In the genomic region with DNA sequence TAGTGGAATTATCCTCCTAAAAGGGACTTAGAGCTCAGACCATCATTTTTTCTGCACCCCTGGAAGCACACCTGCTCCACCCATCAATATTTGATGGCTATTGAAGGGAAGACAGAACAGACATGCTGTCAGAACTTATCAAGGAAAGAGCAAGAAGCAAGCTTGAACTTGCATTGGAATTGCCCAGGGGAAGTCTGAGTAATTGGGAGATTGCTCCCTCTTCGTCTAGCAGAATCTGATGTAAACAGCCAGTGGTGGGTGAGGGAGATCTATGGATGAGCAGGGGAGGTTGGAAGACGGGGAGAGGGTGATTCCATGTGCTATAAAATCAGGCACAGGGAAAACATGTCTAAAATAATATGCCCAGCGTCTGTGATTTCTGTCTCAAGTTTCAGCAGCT, we compare ENCODE assay signal across 1 cellular context.
TF ChIP-seq lines count a peak whose summit lies in the region.

No MANE protein-coding gene starts in this region.

TF ChIP-seq in GM23338, 12 proteins besides CTCF, POLR2A, EP300 and RAD21 (continued from another document):
- TF ChIP-seq, protein P1, sequence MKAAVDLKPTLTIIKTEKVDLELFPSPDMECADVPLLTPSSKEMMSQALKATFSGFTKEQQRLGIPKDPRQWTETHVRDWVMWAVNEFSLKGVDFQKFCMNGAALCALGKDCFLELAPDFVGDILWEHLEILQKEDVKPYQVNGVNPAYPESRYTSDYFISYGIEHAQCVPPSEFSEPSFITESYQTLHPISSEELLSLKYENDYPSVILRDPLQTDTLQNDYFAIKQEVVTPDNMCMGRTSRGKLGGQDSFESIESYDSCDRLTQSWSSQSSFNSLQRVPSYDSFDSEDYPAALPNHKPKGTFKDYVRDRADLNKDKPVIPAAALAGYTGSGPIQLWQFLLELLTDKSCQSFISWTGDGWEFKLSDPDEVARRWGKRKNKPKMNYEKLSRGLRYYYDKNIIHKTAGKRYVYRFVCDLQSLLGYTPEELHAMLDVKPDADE (IDR thresholded peaks at IDR 0.05), result no peak
- TF ChIP-seq POLR2AphosphoS5 (IDR thresholded peaks at IDR 0.05; ENCODE audit: low read depth), result no peak
